ENCODE assay signal across 9 cellular contexts in genomic region chr16:72877374-72878028, GRCh38.
DNase-seq lines count a peak whose midpoint lies in the region; ATAC-seq and TF ChIP-seq lines count a peak whose summit lies in the region.
"Had no signal": no experiment of that assay in that cellular context is flagged by ENCODE, and none has a peak within 500 bp of the region (broad histone marks: within the 10 kb centered on the region; RNA-seq: fewer than 3 reads in every experiment).

No MANE protein-coding gene starts in this region.

- H2BK120ac ChIP-seq in mesendoderm (ENCODE audit: low read depth, low read length) = no peak overlapping the region

- no peaks in the 10 kb centered on the region for H3K27me3 ChIP-seq in mesendoderm (ENCODE audit: insufficient read depth, low read length, poor library complexity)

- no peaks in the 10 kb centered on the region for H3K79me1 ChIP-seq in mesendoderm (ENCODE audit: low read length)

- H3K4me2 ChIP-seq in mesendoderm (ENCODE audit: low read length) = no peak overlapping the region

- TF ChIP-seq CTCF in AG09309 (IDR thresholded peaks at IDR 0.05; ENCODE audit: control insufficient read depth, insufficient read depth, low read depth, low read length, missing control alignments) = no peak
- no peak for TF ChIP-seq CTCF in choroid plexus epithelial cell (conservative IDR thresholded peaks at IDR 0.05; ENCODE audit: low read depth, low read length)

- H2BK15ac ChIP-seq in mesendoderm (replicated peaks; ENCODE audit: low read depth) = no peak overlapping the region

- peaks cover 2% of the 10 kb centered on the region for H3K4me1 ChIP-seq in mesendoderm (ENCODE audit: control insufficient read depth, low read depth, low read length)

- no peak overlapping the region for H4K8ac ChIP-seq in mesendoderm (ENCODE audit: low read depth, low read length)

- H3K18ac ChIP-seq in mesendoderm (ENCODE audit: low read length) = peak overlapping the region; percentile 62

- no peak overlapping the region for H3K56ac ChIP-seq in mesendoderm (ENCODE audit: low read length)

- H3K36me3 ChIP-seq in mesendoderm (ENCODE audit: control insufficient read depth, insufficient read depth, low read length) = no peaks in the 10 kb centered on the region
- H3K36me3 ChIP-seq: WERI-Rb-1 had no signal

- H3K9ac ChIP-seq in mesendoderm (ENCODE audit: low read length) = no peak overlapping the region

- H3K4ac ChIP-seq in mesendoderm (ENCODE audit: low read depth, low read length) = no peak overlapping the region

- no peak overlapping the region for H2AK5ac ChIP-seq in mesendoderm (ENCODE audit: low read length)

- H3K27ac ChIP-seq in mesendoderm (ENCODE audit: low read depth, low read length) = peak overlapping the region; percentile 37
- H3K27ac ChIP-seq: WERI-Rb-1 had no signal

- no peak for ATAC-seq in GM21717 (IDR thresholded peaks at IDR 0.05; ENCODE audit: unreplicated experiment)

- H3K4me3 ChIP-seq in AG09309 (ENCODE audit: control insufficient read depth, low read depth, low read length) (no peak overlapping the region), choroid plexus epithelial cell (ENCODE audit: low read depth, low read length) (no peak overlapping the region), mesendoderm (ENCODE audit: low read length) (no peak overlapping the region)

- no peak overlapping the region for H3K23ac ChIP-seq in mesendoderm (ENCODE audit: low read length)

- DNase-seq in AG09309 (ENCODE audit: low read depth) = peak; percentile 57
- peak; percentile 13 to 27 for DNase-seq in Kasumi-1 (lab: John Stamatoyannopoulos, UW)
- DNase-seq in choroid plexus epithelial cell (ENCODE audit: low read depth) = peak; percentile 85
- DNase-seq in mesendoderm = peak; percentile 88
- no peak for DNase-seq in stimulated activated naive CD4-positive, alpha-beta T cell treated with Interleukin-2 at 50 U/mL for 16 hours (lab: John Stamatoyannopoulos, UW)
- no peak for DNase-seq in NCI-H2029 (lab: John Stamatoyannopoulos, UW)
- DNase-seq in NCI-H748 treated with DMSO at 0.1 percent for 48 hours (lab: John Stamatoyannopoulos, UW) = no peak
- DNase-seq: WERI-Rb-1 had no signal

- no peak overlapping the region for H2BK5ac ChIP-seq in mesendoderm (ENCODE audit: low read length)

- WGBS in mesendoderm (ENCODE audit: extremely low coverage, insufficient coverage, low lambda C conversion rate) = no CpG with 5 or more reads among the region's 12 CpGs

- H3K79me2 ChIP-seq in mesendoderm (ENCODE audit: control insufficient read depth, insufficient read depth, low read length) = no peaks in the 10 kb centered on the region

- no peak overlapping the region for H4K5ac ChIP-seq in mesendoderm (ENCODE audit: low read length)

Comparison
In these comparisons a context has a peak if more than half of its experiments do, and no peak if none do; other contexts are left out.
1. DNase-seq: peak in AG09309 (single experiment), Kasumi-1 (2 of 2), choroid plexus epithelial cell (single experiment) and mesendoderm (single experiment); none in stimulated activated naive CD4-positive, alpha-beta T cell treated with Interleukin-2 at 50 U/mL for 16 hours (single experiment), NCI-H2029 (single experiment) and NCI-H748 treated with DMSO at 0.1 percent for 48 hours (single experiment).